2 cellular contexts compared by ENCODE assay signal in the genomic region with DNA sequence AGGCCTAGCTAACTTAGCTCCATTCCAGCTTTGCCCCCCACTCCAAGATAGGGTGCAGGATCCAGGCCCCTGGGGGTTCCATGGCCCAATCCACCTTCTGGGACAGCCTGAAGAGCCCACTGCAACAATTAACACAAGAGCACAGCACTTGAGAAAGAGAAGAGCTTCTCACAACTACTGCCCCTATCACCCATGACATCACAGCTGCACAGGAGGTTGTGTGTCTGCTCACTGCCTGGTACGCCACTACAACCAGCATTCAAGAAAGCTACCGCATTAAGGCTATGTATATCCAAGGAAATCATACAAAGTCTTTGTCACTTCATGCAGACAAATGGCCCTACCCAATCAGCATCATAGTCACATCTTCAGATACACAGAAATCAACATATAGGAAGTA.
TF ChIP-seq lines count a peak whose summit lies in the region.

No MANE protein-coding gene starts in this region.

TF ChIP-seq in IMR-90, 13 proteins besides CTCF, POLR2A, EP300 and RAD21 (continued from another document):
- no peak for TF ChIP-seq USF2 (IDR thresholded peaks at IDR 0.05; ENCODE audit: low read depth, low read length)
- TF ChIP-seq CHD1 (IDR thresholded peaks at IDR 0.05; ENCODE audit: low read depth, low read length) = no peak
- TF ChIP-seq NFE2L2 (IDR thresholded peaks at IDR 0.05; ENCODE audit: low read depth, low read length) = no peak
- no peak for TF ChIP-seq MAFK (IDR thresholded peaks at IDR 0.05; ENCODE audit: low read depth, low read length)
- no peak for TF ChIP-seq CEBPB (IDR thresholded peaks at IDR 0.05; ENCODE audit: low read depth, low read length)
- no peak for TF ChIP-seq ELK1 (IDR thresholded peaks at IDR 0.05; ENCODE audit: borderline replicate concordance, low read depth, low read length)

TF ChIP-seq in WTC11, 78 proteins besides CTCF, POLR2A, EP300 and RAD21 (continued from another document and continues in another):
- TF ChIP-seq, protein P1, sequence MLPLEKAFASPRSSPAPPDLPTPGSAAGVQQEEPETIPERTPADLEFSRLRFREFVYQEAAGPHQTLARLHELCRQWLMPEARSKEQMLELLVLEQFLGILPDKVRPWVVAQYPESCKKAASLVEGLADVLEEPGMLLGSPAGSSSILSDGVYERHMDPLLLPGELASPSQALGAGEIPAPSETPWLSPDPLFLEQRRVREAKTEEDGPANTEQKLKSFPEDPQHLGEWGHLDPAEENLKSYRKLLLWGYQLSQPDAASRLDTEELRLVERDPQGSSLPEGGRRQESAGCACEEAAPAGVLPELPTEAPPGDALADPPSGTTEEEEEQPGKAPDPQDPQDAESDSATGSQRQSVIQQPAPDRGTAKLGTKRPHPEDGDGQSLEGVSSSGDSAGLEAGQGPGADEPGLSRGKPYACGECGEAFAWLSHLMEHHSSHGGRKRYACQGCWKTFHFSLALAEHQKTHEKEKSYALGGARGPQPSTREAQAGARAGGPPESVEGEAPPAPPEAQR (CRISPR knock-in tag; IDR thresholded peaks at IDR 0.05) = no peak
- TF ChIP-seq RELA (CRISPR knock-in tag; IDR thresholded peaks at IDR 0.05; ENCODE audit: borderline replicate concordance) (no peak), ZNF671 (CRISPR knock-in tag; IDR thresholded peaks at IDR 0.05) (no peak), USF1 (CRISPR knock-in tag; IDR thresholded peaks at IDR 0.05) (no peak), JUN (CRISPR knock-in tag; IDR thresholded peaks at IDR 0.05) (no peak), ZBTB21 (CRISPR knock-in tag; IDR thresholded peaks at IDR 0.05; ENCODE audit: borderline replicate concordance) (0 out of 2 replicates have a peak, but pooled peaks have one; percentile 25), MYBL2 (CRISPR knock-in tag; IDR thresholded peaks at IDR 0.05) (no peak), FOXP4 (CRISPR knock-in tag; IDR thresholded peaks at IDR 0.05) (0 out of 2 replicates have a peak, but pooled peaks have one; percentile 1), ESRRA (CRISPR knock-in tag; IDR thresholded peaks at IDR 0.05; ENCODE audit: borderline replicate concordance) (no peak), TCF7 (CRISPR knock-in tag; IDR thresholded peaks at IDR 0.05; ENCODE audit: low read depth) (no peak), CREM (CRISPR knock-in tag; IDR thresholded peaks at IDR 0.05) (no peak), TEAD4 (CRISPR knock-in tag; IDR thresholded peaks at IDR 0.05) (0 out of 2 replicates have a peak, but pooled peaks have one; percentile 17), ARID4B (CRISPR knock-in tag; IDR thresholded peaks at IDR 0.05; ENCODE audit: borderline replicate concordance) (no peak), SP1 (CRISPR knock-in tag; conservative IDR thresholded peaks at IDR 0.05) (no peak), E2F1 (CRISPR knock-in tag; IDR thresholded peaks at IDR 0.05) (no peak), PREB (CRISPR knock-in tag; IDR thresholded peaks at IDR 0.05; ENCODE audit: borderline replicate concordance) (no peak), GTF2I (CRISPR knock-in tag; conservative IDR thresholded peaks at IDR 0.05) (no peak), AFF4 (CRISPR knock-in tag; IDR thresholded peaks at IDR 0.05; ENCODE audit: borderline replicate concordance) (no peak), USF2 (CRISPR knock-in tag; IDR thresholded peaks at IDR 0.05) (0 out of 2 replicates have a peak, but pooled peaks have one; percentile 8), CREB1 (CRISPR knock-in tag; IDR thresholded peaks at IDR 0.05) (no peak), ATF3 (CRISPR knock-in tag; conservative IDR thresholded peaks at IDR 0.05) (no peak), ETV6 (CRISPR knock-in tag; IDR thresholded peaks at IDR 0.05) (no peak), PRRX2 (CRISPR knock-in tag; IDR thresholded peaks at IDR 0.05) (no peak)
- TF ChIP-seq, protein P2, sequence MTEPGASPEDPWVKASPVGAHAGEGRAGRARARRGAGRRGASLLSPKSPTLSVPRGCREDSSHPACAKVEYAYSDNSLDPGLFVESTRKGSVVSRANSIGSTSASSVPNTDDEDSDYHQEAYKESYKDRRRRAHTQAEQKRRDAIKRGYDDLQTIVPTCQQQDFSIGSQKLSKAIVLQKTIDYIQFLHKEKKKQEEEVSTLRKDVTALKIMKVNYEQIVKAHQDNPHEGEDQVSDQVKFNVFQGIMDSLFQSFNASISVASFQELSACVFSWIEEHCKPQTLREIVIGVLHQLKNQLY (CRISPR knock-in tag; IDR thresholded peaks at IDR 0.05) = no peak
- TF ChIP-seq, protein P3, sequence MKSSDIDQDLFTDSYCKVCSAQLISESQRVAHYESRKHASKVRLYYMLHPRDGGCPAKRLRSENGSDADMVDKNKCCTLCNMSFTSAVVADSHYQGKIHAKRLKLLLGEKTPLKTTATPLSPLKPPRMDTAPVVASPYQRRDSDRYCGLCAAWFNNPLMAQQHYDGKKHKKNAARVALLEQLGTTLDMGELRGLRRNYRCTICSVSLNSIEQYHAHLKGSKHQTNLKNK (CRISPR knock-in tag; IDR thresholded peaks at IDR 0.05) = no peak
- TF ChIP-seq, protein P4, sequence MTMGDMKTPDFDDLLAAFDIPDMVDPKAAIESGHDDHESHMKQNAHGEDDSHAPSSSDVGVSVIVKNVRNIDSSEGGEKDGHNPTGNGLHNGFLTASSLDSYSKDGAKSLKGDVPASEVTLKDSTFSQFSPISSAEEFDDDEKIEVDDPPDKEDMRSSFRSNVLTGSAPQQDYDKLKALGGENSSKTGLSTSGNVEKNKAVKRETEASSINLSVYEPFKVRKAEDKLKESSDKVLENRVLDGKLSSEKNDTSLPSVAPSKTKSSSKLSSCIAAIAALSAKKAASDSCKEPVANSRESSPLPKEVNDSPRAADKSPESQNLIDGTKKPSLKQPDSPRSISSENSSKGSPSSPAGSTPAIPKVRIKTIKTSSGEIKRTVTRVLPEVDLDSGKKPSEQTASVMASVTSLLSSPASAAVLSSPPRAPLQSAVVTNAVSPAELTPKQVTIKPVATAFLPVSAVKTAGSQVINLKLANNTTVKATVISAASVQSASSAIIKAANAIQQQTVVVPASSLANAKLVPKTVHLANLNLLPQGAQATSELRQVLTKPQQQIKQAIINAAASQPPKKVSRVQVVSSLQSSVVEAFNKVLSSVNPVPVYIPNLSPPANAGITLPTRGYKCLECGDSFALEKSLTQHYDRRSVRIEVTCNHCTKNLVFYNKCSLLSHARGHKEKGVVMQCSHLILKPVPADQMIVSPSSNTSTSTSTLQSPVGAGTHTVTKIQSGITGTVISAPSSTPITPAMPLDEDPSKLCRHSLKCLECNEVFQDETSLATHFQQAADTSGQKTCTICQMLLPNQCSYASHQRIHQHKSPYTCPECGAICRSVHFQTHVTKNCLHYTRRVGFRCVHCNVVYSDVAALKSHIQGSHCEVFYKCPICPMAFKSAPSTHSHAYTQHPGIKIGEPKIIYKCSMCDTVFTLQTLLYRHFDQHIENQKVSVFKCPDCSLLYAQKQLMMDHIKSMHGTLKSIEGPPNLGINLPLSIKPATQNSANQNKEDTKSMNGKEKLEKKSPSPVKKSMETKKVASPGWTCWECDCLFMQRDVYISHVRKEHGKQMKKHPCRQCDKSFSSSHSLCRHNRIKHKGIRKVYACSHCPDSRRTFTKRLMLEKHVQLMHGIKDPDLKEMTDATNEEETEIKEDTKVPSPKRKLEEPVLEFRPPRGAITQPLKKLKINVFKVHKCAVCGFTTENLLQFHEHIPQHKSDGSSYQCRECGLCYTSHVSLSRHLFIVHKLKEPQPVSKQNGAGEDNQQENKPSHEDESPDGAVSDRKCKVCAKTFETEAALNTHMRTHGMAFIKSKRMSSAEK (CRISPR knock-in tag; IDR thresholded peaks at IDR 0.05; ENCODE audit: borderline replicate concordance) = no peak
